1 cellular context compared by ENCODE assay signal in genomic region chr15:45548753-45549520, GRCh38.
A peak's percentile ranks its signal among the peaks of the same experiment; 100 is the strongest.
TF ChIP-seq lines count a peak whose summit lies in the region.

No MANE protein-coding gene starts in this region.

TF ChIP-seq in K562, 482 proteins besides CTCF, POLR2A, EP300 and RAD21 (continued from another document and continues in another):
- no peak for TF ChIP-seq MBD1 (CRISPR knock-in tag; IDR thresholded peaks at IDR 0.05)
- TF ChIP-seq ZNF280A (IDR thresholded peaks at IDR 0.05; ENCODE audit: low read depth, partially characterized antibody): no peak
- no peak for TF ChIP-seq COPS2 (conservative IDR thresholded peaks at IDR 0.05)
- TF ChIP-seq FOXA3 (CRISPR knock-in tag; conservative IDR thresholded peaks at IDR 0.05 in 1 of 2, IDR thresholded peaks at IDR 0.05 in 1 of 2): no peak
- TF ChIP-seq SNAPC5 (CRISPR knock-in tag; IDR thresholded peaks at IDR 0.05): no peak
- TF ChIP-seq SMARCB1 (IDR thresholded peaks at IDR 0.05; ENCODE audit: insufficient read length, low read depth): no peak
- no peak for TF ChIP-seq NONO (IDR thresholded peaks at IDR 0.05; ENCODE audit: low read depth in 2 of 2, low read length in 1 of 2)
- no peak for TF ChIP-seq NKRF (IDR thresholded peaks at IDR 0.05; ENCODE audit: borderline replicate concordance)
- TF ChIP-seq ZNF282 (CRISPR knock-in tag; IDR thresholded peaks at IDR 0.05): no peak
- TF ChIP-seq TAF1 (IDR thresholded peaks at IDR 0.05; ENCODE audit: control insufficient read depth, extremely low read depth, insufficient read depth, low read length, severe bottlenecking): no peak
- no peak for TF ChIP-seq ILK (tag; IDR thresholded peaks at IDR 0.05; ENCODE audit: borderline replicate concordance, low read depth)
- no peak for TF ChIP-seq NCOA4 (IDR thresholded peaks at IDR 0.05; ENCODE audit: partially characterized antibody)
- TF ChIP-seq CHD2 (IDR thresholded peaks at IDR 0.05; ENCODE audit: low read depth, low read length): no peak
- TF ChIP-seq SRSF1 (IDR thresholded peaks at IDR 0.05; ENCODE audit: low read depth, low read length): no peak
- TF ChIP-seq DIDO1 (tag; IDR thresholded peaks at IDR 0.05; ENCODE audit: low read depth): no peak
- no peak for TF ChIP-seq TFAM (CRISPR knock-in tag; conservative IDR thresholded peaks at IDR 0.05)
- no peak for TF ChIP-seq SRSF7 (optimal IDR thresholded peaks at IDR 0.05; ENCODE audit: low read depth, low read length)
- TF ChIP-seq YY1 (IDR thresholded peaks at IDR 0.05; ENCODE audit: borderline replicate concordance in 1 of 3, control insufficient read depth in 1 of 3, extremely low read depth in 1 of 3, insufficient read depth in 3 of 3, insufficient read length in 1 of 3, insufficient replicate concordance in 2 of 3, low read depth in 1 of 3, low read length in 2 of 3): peak; percentile 67 to 94 (median 71)
- TF ChIP-seq ARID3A (IDR thresholded peaks at IDR 0.05; ENCODE audit: borderline replicate concordance, low read depth, low read length): no peak
- TF ChIP-seq MED1 (CRISPR knock-in tag; IDR thresholded peaks at IDR 0.05; ENCODE audit: borderline replicate concordance): no peak
- TF ChIP-seq ZKSCAN3 (CRISPR knock-in tag; IDR thresholded peaks at IDR 0.05): no peak
- no peak for TF ChIP-seq RBM17 (IDR thresholded peaks at IDR 0.05; ENCODE audit: borderline replicate concordance, low read depth, low read length)
- TF ChIP-seq ZKSCAN8 (CRISPR knock-in tag; IDR thresholded peaks at IDR 0.05): no peak
- no peak for TF ChIP-seq IFI16 (CRISPR knock-in tag; IDR thresholded peaks at IDR 0.05)
- TF ChIP-seq NFE2 (IDR thresholded peaks at IDR 0.05; ENCODE audit: low read depth): no peak
- TF ChIP-seq PML (IDR thresholded peaks at IDR 0.05; ENCODE audit: low read length): peak; percentile 50; the same call in 1 of the 2 replicates
- no peak for TF ChIP-seq U2AF1 (optimal IDR thresholded peaks at IDR 0.05; ENCODE audit: low read depth, low read length)
- TF ChIP-seq E2F1 (CRISPR knock-in tag; IDR thresholded peaks at IDR 0.05): no peak
- TF ChIP-seq SP2 (IDR thresholded peaks at IDR 0.05; ENCODE audit: extremely low read depth, low read depth, low read length, poor library complexity, severe bottlenecking): no peak
- peak; percentile 22; the same call in 1 of the 2 replicates for TF ChIP-seq BHLHE40 (IDR thresholded peaks at IDR 0.05; ENCODE audit: low read length)
- TF ChIP-seq ZNF586 (CRISPR knock-in tag; conservative IDR thresholded peaks at IDR 0.05): 0 out of 2 replicates have a peak, but pooled peaks have one; percentile 13
- no peak for TF ChIP-seq RBM14 (IDR thresholded peaks at IDR 0.05; ENCODE audit: borderline replicate concordance, insufficient read depth, low read depth, low read length)
- TF ChIP-seq ATF1 (CRISPR knock-in tag; IDR thresholded peaks at IDR 0.05): 0 out of 2 replicates have a peak, but pooled peaks have one; percentile 36
- TF ChIP-seq ATF1 (tag; IDR thresholded peaks at IDR 0.05): peak; percentile 91
- no peak for TF ChIP-seq PBX2 (CRISPR knock-in tag; IDR thresholded peaks at IDR 0.05; ENCODE audit: low read depth)
- TF ChIP-seq PBX2 (tag; conservative IDR thresholded peaks at IDR 0.05; ENCODE audit: low read depth): no peak
- no peak; the same call in 1 of the 2 replicates for TF ChIP-seq DMBX1 (CRISPR knock-in tag; IDR thresholded peaks at IDR 0.05; ENCODE audit: borderline replicate concordance)
- no peak for TF ChIP-seq PHF20 (IDR thresholded peaks at IDR 0.05; ENCODE audit: partially characterized antibody)
- TF ChIP-seq PCBP1 (IDR thresholded peaks at IDR 0.05; ENCODE audit: low read depth, low read length, poor library complexity, severe bottlenecking): no peak
- TF ChIP-seq DPF2 (IDR thresholded peaks at IDR 0.05): no peak
- no peak for TF ChIP-seq STAG1 (CRISPR knock-in tag; IDR thresholded peaks at IDR 0.05; ENCODE audit: borderline replicate concordance)
- TF ChIP-seq PHF8 (IDR thresholded peaks at IDR 0.05; ENCODE audit: borderline replicate concordance, low read length): peak; percentile 42; the same call in 1 of the 2 replicates
- no peak for TF ChIP-seq E4F1 (CRISPR knock-in tag; IDR thresholded peaks at IDR 0.05; ENCODE audit: borderline replicate concordance)
- peak; percentile 23; the same call in 1 of the 2 replicates for TF ChIP-seq USF2 (CRISPR knock-in tag; IDR thresholded peaks at IDR 0.05)
- peak; percentile 65 for TF ChIP-seq POLR2B (IDR thresholded peaks at IDR 0.05; ENCODE audit: low read depth, partially characterized antibody)
- TF ChIP-seq CEBPZ (IDR thresholded peaks at IDR 0.05; ENCODE audit: borderline replicate concordance, low read depth, low read length): no peak
- TF ChIP-seq MCM2 (IDR thresholded peaks at IDR 0.05; ENCODE audit: low read depth): no peak
